In the genomic region with DNA sequence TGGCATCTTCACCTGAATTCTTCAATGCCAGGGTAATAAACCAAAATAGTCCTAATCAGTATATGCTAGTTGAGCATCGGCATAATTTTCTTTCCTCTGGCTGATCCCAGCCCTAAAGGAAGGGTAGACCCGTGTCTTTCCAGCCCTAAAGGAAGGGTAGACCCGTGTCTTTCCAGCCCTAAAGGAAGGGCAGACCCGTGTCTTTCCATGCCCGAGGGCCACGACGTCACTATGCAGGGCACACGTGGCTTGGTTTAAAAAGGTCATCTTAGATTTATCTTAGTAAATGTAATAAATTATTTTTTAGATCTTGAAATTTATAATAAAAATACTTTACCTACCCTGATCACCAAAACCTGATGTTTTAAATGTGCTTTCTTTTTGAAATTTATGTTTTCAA, we compare ENCODE assay signal across 18 cellular contexts. TPM values are rescaled to one million over a fixed set of nuclear protein-coding genes. Genes with fewer than 3 reads are reported as not detected.
A peak's percentile ranks its signal among the peaks of the same experiment; 100 is the strongest.
DNase-seq lines count a peak whose midpoint lies in the region; ATAC-seq and TF ChIP-seq lines count a peak whose summit lies in the region.
"Had no signal": no experiment of that assay in that cellular context is flagged by ENCODE, and none has a peak within 500 bp of the region (broad histone marks: within the 10 kb centered on the region; RNA-seq: fewer than 3 reads in every experiment).

No MANE protein-coding gene starts in this region.

- peak overlapping the region; percentile 92 for H3K27ac ChIP-seq in left ventricle myocardium inferior (replicated peaks)
- H3K27ac ChIP-seq: C4-2B had no signal

- H3K36me3 ChIP-seq in left ventricle myocardium inferior: peaks cover 69% of the 10 kb centered on the region

- peaks cover 54% of the 10 kb centered on the region for H3K4me1 ChIP-seq in left ventricle myocardium inferior

- DNase-seq in left ventricle myocardium inferior (no peak), left cardiac atrium (no peak), activated B cell treated with CpG ODN at 0.5 μM for 24 hours (no peak), memory B cell (ENCODE audit: low spot score in 2 of 2) (no peak), endothelial cell (ENCODE audit: low spot score) (no peak), hepatic stellate cell (ENCODE audit: low spot score) (no peak)
- DNase-seq: 8988T; DND-41; IMR-90; MV-4-11; NCI-H1105 treated with DMSO at 0.1 percent for 48 hours; NCI-H2029 treated with DMSO at 0.1 percent for 48 hours; NCI-H345; NCI-H524; NCI-H774; NK-92 treated with Interleukin-12 subunit alpha and Interleukin-12 subunit beta, amount 100 ng/mL, for 24 hours had no signal

- H3K4me1 Mint-ChIP-seq in activated B cell treated with CpG ODN at 0.5 μM for 24 hours (peaks cover 10% of the 10 kb centered on the region), memory B cell (peaks cover 2% of the 10 kb centered on the region), endothelial cell (ENCODE audit: unreplicated experiment) (peaks cover 17% of the 10 kb centered on the region)

- H3K27ac Mint-ChIP-seq in activated B cell treated with CpG ODN at 0.5 μM for 24 hours (peak overlapping the region; percentile 32), memory B cell (peak overlapping the region; percentile 5), endothelial cell (ENCODE audit: unreplicated experiment) (no peak overlapping the region)

- H3K4me3 Mint-ChIP-seq in activated B cell treated with CpG ODN at 0.5 μM for 24 hours (no peak overlapping the region), memory B cell (no peak overlapping the region), endothelial cell (ENCODE audit: unreplicated experiment) (no peak overlapping the region)

- H3K4me3 ChIP-seq in left ventricle myocardium inferior: no peak overlapping the region

- H3K36me3 Mint-ChIP-seq in activated B cell treated with CpG ODN at 0.5 μM for 24 hours (ENCODE audit: low read depth) (peaks cover 63% of the 10 kb centered on the region), memory B cell (peaks cover 27% of the 10 kb centered on the region), endothelial cell (ENCODE audit: low read depth, unreplicated experiment) (peaks cover 17% of the 10 kb centered on the region)

- TF ChIP-seq CTCF in left ventricle myocardium inferior (IDR thresholded peaks at IDR 0.05; ENCODE audit: borderline replicate concordance) (no peak), activated B cell treated with CpG ODN at 0.5 μM for 24 hours (IDR thresholded peaks at IDR 0.05) (no peak), endothelial cell (IDR thresholded peaks at IDR 0.05; ENCODE audit: unreplicated experiment) (no peak)

- H3K9me3 ChIP-seq in left ventricle myocardium inferior (replicated peaks): no peaks in the 10 kb centered on the region

- no peaks in the 10 kb centered on the region for H3K27me3 ChIP-seq in left ventricle myocardium inferior (ENCODE audit: low read depth)

- ATAC-seq in left cardiac atrium (no peak), activated B cell treated with CpG ODN at 0.5 μM for 24 hours (ENCODE audit: low read depth) (no peak), memory B cell (ENCODE audit: low read depth) (no peak), HG03025 (IDR thresholded peaks at IDR 0.05; ENCODE audit: low FRiP score, unreplicated experiment) (no peak)

- POLR2A ChIA-PET in activated B cell treated with CpG ODN at 0.5 μM for 24 hours (lab: Charles Lee): interaction anchor here (0.8 kb wide), 1 partner anchor 21 kb away, joined by 3 read pairs; no protein-coding TSS in a partner anchor

- H3K27me3 Mint-ChIP-seq in activated B cell treated with CpG ODN at 0.5 μM for 24 hours (no peaks in the 10 kb centered on the region), memory B cell (no peaks in the 10 kb centered on the region), endothelial cell (ENCODE audit: unreplicated experiment) (no peaks in the 10 kb centered on the region)

- CTCF ChIA-PET in activated B cell treated with CpG ODN at 0.5 μM for 24 hours (lab: Charles Lee): no interaction called here

- intact Hi-C loops in left ventricle myocardium inferior (cut with micrococcal nuclease) (no loop called here), left cardiac atrium (cut with DNase I) (loop anchor here in 1 of 2 donors (5.0 kb wide), 1 partner anchor 171 kb away; no protein-coding TSS in a partner anchor), activated B cell treated with CpG ODN at 0.5 μM for 24 hours (cut with micrococcal nuclease) (no loop called here)

- H3K9me3 Mint-ChIP-seq in activated B cell treated with CpG ODN at 0.5 μM for 24 hours (no peaks in the 10 kb centered on the region), memory B cell (no peaks in the 10 kb centered on the region), endothelial cell (ENCODE audit: unreplicated experiment) (no peaks in the 10 kb centered on the region)

RNA-seq across cellular contexts. Expression of a gene that starts 45.5 kb away (rescaled TPM):
- total RNA-seq in left ventricle myocardium inferior (14.5 TPM), left cardiac atrium (10 to 100 TPM; 14.1 to 15.4 TPM), activated B cell treated with CpG ODN at 0.5 μM for 24 hours (78.9 and 81.4 TPM in 2 replicates), endothelial cell (ENCODE audit: unreplicated experiment) (32.5 TPM)
